In genomic region chrX:31110657-31111056, GRCh38 we compare ENCODE assay signal across 35 cellular contexts. TPM values are rescaled to one million over a fixed set of nuclear protein-coding genes. Genes with fewer than 3 reads are reported as not detected.
"Had no signal": no experiment of that assay in that cellular context is flagged by ENCODE, and none has a peak within 500 bp of the region (broad histone marks: within the 10 kb centered on the region; RNA-seq: fewer than 3 reads in every experiment).

No MANE protein-coding gene starts in this region.

- FAIRE-seq: TTC549 had no signal

- H3K4me1 ChIP-seq: ascending aorta, body of pancreas, breast epithelium had no signal

- ATAC-seq: activated CD8-positive, alpha-beta memory T cell treated with anti-CD3 and anti-CD28 coated beads, Interleukin-2, amount 10 ng/mL, durations not matched to agents 7 days and 5 days; activated CD8-positive, alpha-beta T cell treated with anti-CD3 and anti-CD28 coated beads, Interleukin-2, amount 10 ng/mL, durations not matched to agents 7 days and 5 days; activated naive CD8-positive, alpha-beta T cell treated with anti-CD3 and anti-CD28 coated beads, Interleukin-2, amount 50 U/mL, for 24 hours; body of pancreas had no signal

- H3K4me3 ChIP-seq: ascending aorta, body of pancreas, breast epithelium, cardiac muscle cell had no signal

- H3K36me3 ChIP-seq: ascending aorta, brain microvascular endothelial cell, breast epithelium, cardiac muscle cell had no signal

- DNase-seq: activated B cell treated with CpG ODN at 0.5 μM for 24 hours; activated CD4-positive, alpha-beta memory T cell treated with anti-CD3 and anti-CD28 coated beads, Interleukin-2, amount 10 ng/mL, durations not matched to agents 7 days and 5 days; activated CD4-positive, alpha-beta T cell treated with anti-CD3 and anti-CD28 coated beads for 4 hours; activated CD4-positive, alpha-beta T cell treated with anti-CD3 and anti-CD28 coated beads, Interleukin-2, amount 10 ng/mL, durations not matched to agents 24 days and 14 days; activated CD4-positive, alpha-beta T cell treated with anti-CD3 and anti-CD28 coated beads, Interleukin-2, amount 50 U/mL, for 48 hours; activated CD4-positive, CD25-positive, alpha-beta regulatory T cell treated with anti-CD3 and anti-CD28 coated beads, Interleukin-2, amount 50 U/mL, for 72 hours; activated CD8-positive, alpha-beta memory T cell treated with anti-CD3 and anti-CD28 coated beads for 24 hours; activated CD8-positive, alpha-beta memory T cell treated with anti-CD3 and anti-CD28 coated beads, Interleukin-2, amount 10 ng/mL, durations not matched to agents 7 days and 5 days; activated CD8-positive, alpha-beta memory T cell treated with anti-CD3 and anti-CD28 coated beads, Interleukin-2, amount 50 U/mL, for 48 hours; activated CD8-positive, alpha-beta T cell treated with anti-CD3 and anti-CD28 coated beads, Interleukin-2, amount 10 ng/mL, durations not matched to agents 7 days and 5 days; activated effector memory CD4-positive, alpha-beta T cell treated with Interleukin-2 at 50 U/mL for 16 hours; activated gamma-delta T cell; activated naive CD4-positive, alpha-beta T cell treated with anti-CD3 and anti-CD28 coated beads, Interleukin-2, amount 10 ng/mL, durations not matched to agents 7 days and 5 days; activated naive CD4-positive, alpha-beta T cell treated with Interleukin-2 at 50 U/mL for 16 hours; activated naive CD8-positive, alpha-beta T cell treated with anti-CD3 and anti-CD28 coated beads, Interleukin-2, amount 10 ng/mL, durations not matched to agents 7 days and 5 days; activated naive CD8-positive, alpha-beta T cell treated with anti-CD3 and anti-CD28 coated beads, Interleukin-2, amount 50 U/mL, for 24 hours; activated T-cell treated with anti-CD3 and anti-CD28 coated beads, Interleukin-2, amount 50 U/mL, for 24 hours; activated T-cell treated with anti-CD3 and anti-CD28 coated beads, Interleukin-2, amount 50 U/mL, for 48 hours; amygdala; anterior cingulate cortex; body of pancreas; brain microvascular endothelial cell; caudate nucleus; cerebellar nuclear complex; T-helper 1 cell; T-helper 2 cell; T-helper 9 cell had no signal

- H3K27me3 ChIP-seq: ascending aorta, body of pancreas, brain microvascular endothelial cell, cardiac muscle cell had no signal

- H3K27ac ChIP-seq: ascending aorta, body of pancreas, brain microvascular endothelial cell, breast epithelium, cardiac muscle cell, VCaP had no signal

- H3K9me3 ChIP-seq: ascending aorta, body of pancreas, breast epithelium had no signal

RNA-seq across cellular contexts. Expression of gene FTHL17, which starts 38.8 kb away (rescaled TPM):
- total RNA-seq: activated B cell treated with CpG ODN at 0.5 μM for 24 hours; activated CD4-positive, alpha-beta memory T cell treated with anti-CD3 and anti-CD28 coated beads, Interleukin-2, amount 10 ng/mL, durations not matched to agents 7 days and 5 days; activated CD4-positive, alpha-beta T cell treated with anti-CD3 and anti-CD28 coated beads, Interleukin-2, amount 10 ng/mL, durations not matched to agents 24 days and 14 days; activated CD8-positive, alpha-beta memory T cell treated with anti-CD3 and anti-CD28 coated beads, Interleukin-2, amount 10 ng/mL, durations not matched to agents 7 days and 5 days; activated CD8-positive, alpha-beta T cell treated with anti-CD3 and anti-CD28 coated beads, Interleukin-2, amount 10 ng/mL, durations not matched to agents 7 days and 5 days; activated naive CD8-positive, alpha-beta T cell treated with anti-CD3 and anti-CD28 coated beads, Interleukin-2, amount 10 ng/mL, durations not matched to agents 7 days and 5 days; activated T-helper 2 cell treated with anti-CD3 and anti-CD28 coated beads, Interferon-gamma antibody, Interleukin-2, Interleukin-4, amounts not matched to agents 10 μg/mL and 5 μg/mL and 100 μg/mL, durations not matched to agents 14 hours and 24 hours and 36 hours; ascending aorta; body of pancreas; breast epithelium; cardiac muscle cell; chondrocyte had no signal
- polyA plus RNA-seq: adipose tissue, cardiac muscle cell had no signal
